7 cellular contexts compared by ENCODE assay signal in the genomic region with DNA sequence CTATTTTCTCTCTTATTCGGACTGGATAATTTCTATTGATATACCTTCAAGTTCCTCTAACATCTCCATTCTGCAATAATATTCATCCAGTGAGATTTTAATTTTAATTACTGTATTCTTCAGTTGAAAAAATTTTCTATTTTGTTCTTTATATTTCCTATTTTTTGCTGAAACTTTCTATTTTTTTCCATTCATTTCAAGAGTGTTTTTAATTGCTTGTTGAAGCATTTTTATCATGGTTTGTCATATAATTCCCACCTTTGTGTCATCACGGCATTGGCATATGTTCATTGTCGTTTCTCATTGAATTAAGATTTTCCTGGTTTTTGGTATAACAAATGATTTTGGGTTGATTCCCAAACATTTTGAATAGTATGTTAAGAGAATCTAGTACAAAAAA.
"Had no signal": no experiment of that assay in that cellular context is flagged by ENCODE, and none has a peak within 500 bp of the region (broad histone marks: within the 10 kb centered on the region; RNA-seq: fewer than 3 reads in every experiment).

No MANE protein-coding gene starts in this region.

- H3K27ac ChIP-seq: HL-60, KMS-11 had no signal

- H3K4me1 Mint-ChIP-seq: IgD-negative memory B cell had no signal

- DNase-seq: IMR-90, KBM-7, KG1 had no signal

- H3K27ac Mint-ChIP-seq: IgD-negative memory B cell had no signal

- H3K4me3 Mint-ChIP-seq: IgD-negative memory B cell had no signal

- H3K4me3 ChIP-seq: K562 had no signal
